26 cellular contexts compared by ENCODE assay signal in the genomic region with DNA sequence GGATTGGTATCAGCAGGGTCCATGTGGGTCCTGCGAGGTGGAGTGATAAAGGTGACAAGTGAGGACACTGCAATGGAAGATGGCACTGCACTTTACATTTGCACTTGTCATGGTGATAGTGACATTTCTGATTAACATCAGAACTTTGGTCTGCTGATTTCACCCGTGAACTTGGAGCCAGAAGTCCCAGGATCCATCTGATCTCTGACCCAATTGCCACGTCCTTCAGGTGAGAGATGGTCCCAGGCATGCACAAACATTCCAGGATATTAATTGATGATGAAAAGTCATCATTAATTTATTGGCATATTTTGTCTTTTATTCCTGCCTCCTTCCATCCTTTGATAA. TPM values are rescaled to one million over a fixed set of nuclear protein-coding genes. Genes with fewer than 3 reads are reported as not detected.
"Had no signal": no experiment of that assay in that cellular context is flagged by ENCODE, and none has a peak within 500 bp of the region (broad histone marks: within the 10 kb centered on the region; RNA-seq: fewer than 3 reads in every experiment).

No MANE protein-coding gene starts in this region.

- ATAC-seq: body of pancreas; naive thymus-derived CD8-positive, alpha-beta T cell had no signal

- H3K36me3 Mint-ChIP-seq: mesothelial cell of epicardium; naive thymus-derived CD8-positive, alpha-beta T cell; stimulated activated effector memory CD8-positive, alpha-beta T cell treated with anti-CD3 and anti-CD28 coated beads, Interleukin-12 subunit alpha, Interleukin-12 subunit beta, amount 100 ng/mL, for 72 hours; type B pancreatic cell had no signal

- H3K27me3 Mint-ChIP-seq: activated naive CD8-positive, alpha-beta T cell treated with anti-CD3 and anti-CD28 coated beads, Interleukin-2, amount 50 U/mL, for 24 hours had no signal

- H3K4me1 ChIP-seq: psoas muscle had no signal

- H3K4me1 Mint-ChIP-seq: stimulated activated effector memory CD8-positive, alpha-beta T cell treated with anti-CD3 and anti-CD28 coated beads, Interleukin-12 subunit alpha, Interleukin-12 subunit beta, amount 100 ng/mL, for 72 hours; T-helper 17 cell had no signal

- H3K27me3 ChIP-seq: body of pancreas, ovary, testis had no signal

- H3K4me3 ChIP-seq: body of pancreas, lung, ovary, psoas muscle, testis had no signal

- H3K27ac ChIP-seq: ovary, psoas muscle, testis had no signal

- H3K27ac Mint-ChIP-seq: activated CD4-positive, alpha-beta memory T cell treated with anti-CD3 and anti-CD28 coated beads, Interleukin-2, amount 10 ng/mL, durations not matched to agents 7 days and 5 days; activated CD4-positive, alpha-beta T cell treated with anti-CD3 and anti-CD28 coated beads, Interleukin-2, amount 10 ng/mL, durations not matched to agents 24 days and 14 days; activated naive CD8-positive, alpha-beta T cell treated with anti-CD3 and anti-CD28 coated beads, Interleukin-2, amount 50 U/mL, for 24 hours; mesothelial cell of epicardium; stimulated activated effector memory CD8-positive, alpha-beta T cell treated with anti-CD3 and anti-CD28 coated beads, Interleukin-12 subunit alpha, Interleukin-12 subunit beta, amount 100 ng/mL, for 72 hours; T-helper 17 cell; type B pancreatic cell had no signal

- FAIRE-seq: endothelial cell of umbilical vein, kidney had no signal

- H3K4me3 Mint-ChIP-seq: activated CD4-positive, alpha-beta memory T cell treated with anti-CD3 and anti-CD28 coated beads, Interleukin-2, amount 10 ng/mL, durations not matched to agents 7 days and 5 days; activated CD4-positive, alpha-beta T cell treated with anti-CD3 and anti-CD28 coated beads, Interleukin-2, amount 10 ng/mL, durations not matched to agents 24 days and 14 days; activated naive CD8-positive, alpha-beta T cell treated with anti-CD3 and anti-CD28 coated beads, Interleukin-2, amount 50 U/mL, for 24 hours; mesothelial cell of epicardium; naive thymus-derived CD8-positive, alpha-beta T cell; stimulated activated effector memory CD8-positive, alpha-beta T cell treated with anti-CD3 and anti-CD28 coated beads, Interleukin-12 subunit alpha, Interleukin-12 subunit beta, amount 100 ng/mL, for 72 hours; T-helper 17 cell; type B pancreatic cell had no signal

- DNase-seq: activated CD4-positive, alpha-beta memory T cell treated with anti-CD3 and anti-CD28 coated beads, Interleukin-2, amount 10 ng/mL, durations not matched to agents 7 days and 5 days; activated CD4-positive, alpha-beta T cell treated with anti-CD3 and anti-CD28 coated beads, Interleukin-2, amount 10 ng/mL, durations not matched to agents 24 days and 14 days; activated gamma-delta T cell; activated naive CD4-positive, alpha-beta T cell treated with anti-CD3 and anti-CD28 coated beads, Interleukin-2, amount 50 U/mL, for 16 hours; activated naive CD8-positive, alpha-beta T cell treated with anti-CD3 and anti-CD28 coated beads, Interleukin-2, amount 50 U/mL, for 24 hours; body of pancreas; effector memory CD4-positive, alpha-beta T cell; foreskin melanocyte; naive thymus-derived CD8-positive, alpha-beta T cell; psoas muscle; right cardiac atrium; stimulated activated CD4-positive, alpha-beta T cell treated with anti-CD3 and anti-CD28 coated beads, Interleukin-2, amount 100 ng/mL, for 24 hours; SW 1271; T-helper 17 cell; testis had no signal

- H3K9me3 ChIP-seq: body of pancreas, ovary, psoas muscle, testis had no signal

- H3K36me3 ChIP-seq: ovary had no signal

- H3K9me3 Mint-ChIP-seq: activated CD4-positive, alpha-beta memory T cell treated with anti-CD3 and anti-CD28 coated beads, Interleukin-2, amount 10 ng/mL, durations not matched to agents 7 days and 5 days; activated CD4-positive, alpha-beta T cell treated with anti-CD3 and anti-CD28 coated beads, Interleukin-2, amount 10 ng/mL, durations not matched to agents 24 days and 14 days; activated naive CD8-positive, alpha-beta T cell treated with anti-CD3 and anti-CD28 coated beads, Interleukin-2, amount 50 U/mL, for 24 hours; mesothelial cell of epicardium; naive thymus-derived CD8-positive, alpha-beta T cell; stimulated activated effector memory CD8-positive, alpha-beta T cell treated with anti-CD3 and anti-CD28 coated beads, Interleukin-12 subunit alpha, Interleukin-12 subunit beta, amount 100 ng/mL, for 72 hours; type B pancreatic cell had no signal

RNA-seq across cellular contexts. Expression of gene GHRH, which starts 9.8 kb away (rescaled TPM):
- total RNA-seq: activated CD4-positive, alpha-beta memory T cell treated with anti-CD3 and anti-CD28 coated beads, Interleukin-2, amount 10 ng/mL, durations not matched to agents 7 days and 5 days; activated CD4-positive, alpha-beta T cell treated with anti-CD3 and anti-CD28 coated beads, Interleukin-2, amount 10 ng/mL, durations not matched to agents 24 days and 14 days; body of pancreas; cardiac septum; dermis microvascular lymphatic vessel endothelial cell; endothelial cell of umbilical vein; esophagus mucosa; kidney; lung; mesothelial cell of epicardium; naive thymus-derived CD8-positive, alpha-beta T cell; ovary; psoas muscle; skeletal muscle tissue; T-helper 17 cell; testis had no signal
- polyA plus RNA-seq: endothelial cell of umbilical vein; lung; naive thymus-derived CD8-positive, alpha-beta T cell; ovary; psoas muscle had no signal
